ENCODE assay signal across 31 cellular contexts in genomic region chr3:197178998-197179397, GRCh38.
"Had no signal": no experiment of that assay in that cellular context is flagged by ENCODE, and none has a peak within 500 bp of the region (broad histone marks: within the 10 kb centered on the region; RNA-seq: fewer than 3 reads in every experiment).

No MANE protein-coding gene starts in this region.

- H3K27ac ChIP-seq: adrenal gland, SJCRH30 had no signal

- H3K4me2 ChIP-seq: SK-N-SH had no signal

- H3K27ac Mint-ChIP-seq: activated CD8-positive, alpha-beta T cell treated with anti-CD3 and anti-CD28 coated beads, Interleukin-2, amount 10 ng/mL, durations not matched to agents 7 days and 5 days; WTC11 had no signal

- H3K9me3 Mint-ChIP-seq: WTC11 had no signal

- H3K27me3 Mint-ChIP-seq: activated naive CD8-positive, alpha-beta T cell had no signal

- H3K9ac ChIP-seq: SK-N-SH had no signal

- ATAC-seq: activated CD8-positive, alpha-beta T cell treated with anti-CD3 and anti-CD28 coated beads, Interleukin-2, amount 10 ng/mL, durations not matched to agents 7 days and 5 days; Panc1; Right ventricle myocardium inferior; WTC11 had no signal

- H3K36me3 Mint-ChIP-seq: WTC11 had no signal

- DNase-seq: activated CD4-positive, alpha-beta T cell treated with anti-CD3 and anti-CD28 coated beads for 48 hours; activated CD4-positive, alpha-beta T cell treated with anti-CD3 and anti-CD28 coated beads, Interleukin-2, amount 50 U/mL, for 4 hours; activated CD4-positive, CD25-positive, alpha-beta regulatory T cell treated with anti-CD3 and anti-CD28 coated beads, Interleukin-2, amount 50 U/mL, for 72 hours; activated CD8-positive, alpha-beta memory T cell treated with anti-CD3 and anti-CD28 coated beads, Interleukin-2, amount 50 U/mL, for 48 hours; activated CD8-positive, alpha-beta T cell treated with anti-CD3 and anti-CD28 coated beads, Interleukin-2, amount 10 ng/mL, durations not matched to agents 7 days and 5 days; activated effector memory CD4-positive, alpha-beta T cell treated with Interleukin-2 at 50 U/mL for 16 hours; activated naive CD4-positive, alpha-beta T cell; activated T-cell treated with anti-CD3 and anti-CD28 coated beads, Interleukin-2, amount 50 U/mL, for 1 hour; adrenal gland; anterior cingulate cortex; MG63; MV-4-11; NCI-H1092 treated with DMSO at 0.1 percent for 48 hours; NCI-H1417 treated with DMSO at 0.1 percent for 48 hours; NCI-H1694; NCI-H2029; NCI-H2107; NCI-H2171 treated with DMSO at 0.1 percent for 48 hours; NCI-H226; NCI-H774; NK-92 treated with Interleukin-12 subunit alpha and Interleukin-12 subunit beta, amount 100 ng/mL, for 24 hours; OCI-M1; RPMI8226; SJCRH30; SK-N-SH; SW 1271 had no signal

- H3K27me3 ChIP-seq: adrenal gland, MG63, SJCRH30 had no signal

- FAIRE-seq: bronchial epithelial cell had no signal

- H3K4me3 ChIP-seq: adrenal gland, MG63, SJCRH30 had no signal

- H3K4me1 ChIP-seq: adrenal gland had no signal

- H3K9me3 ChIP-seq: adrenal gland, MG63, SJCRH30, SK-N-SH had no signal

- H3K4me3 Mint-ChIP-seq: activated CD8-positive, alpha-beta T cell treated with anti-CD3 and anti-CD28 coated beads, Interleukin-2, amount 10 ng/mL, durations not matched to agents 7 days and 5 days; activated naive CD8-positive, alpha-beta T cell; WTC11 had no signal
